Comparison of ENCODE assay signal across 9 cellular contexts in genomic region chr5:132753135-132753987, GRCh38. TPM values are rescaled to one million over a fixed set of nuclear protein-coding genes. Genes with fewer than 3 reads are reported as not detected.
DNase-seq lines count a peak whose midpoint lies in the region; ATAC-seq lines count a peak whose summit lies in the region.
"Had no signal": no experiment of that assay in that cellular context is flagged by ENCODE, and none has a peak within 500 bp of the region (broad histone marks: within the 10 kb centered on the region; RNA-seq: fewer than 3 reads in every experiment).

No MANE protein-coding gene starts in this region.

- no peak for ATAC-seq in HG02884 (IDR thresholded peaks at IDR 0.05; ENCODE audit: unreplicated experiment)

- in situ Hi-C loops in SK-MEL-5 (cut with HindIII; ENCODE audit: low pct_unique_long_range_greater_than_20kb, low sequenced_read_pairs) = no loop called here

- peaks cover 35% of the 10 kb centered on the region for H3K4me1 Mint-ChIP-seq in activated naive CD4-positive, alpha-beta T cell treated with anti-CD3 and anti-CD28 coated beads for 36 hours (ENCODE audit: low read depth)

- no peaks in the 10 kb centered on the region for H3K9me3 Mint-ChIP-seq in activated naive CD4-positive, alpha-beta T cell treated with anti-CD3 and anti-CD28 coated beads for 36 hours

- intact Hi-C loops in activated naive CD4-positive, alpha-beta T cell treated with anti-CD3 and anti-CD28 coated beads for 36 hours (cut with micrococcal nuclease) = loop anchor here (1.0 kb wide), 1 partner anchor 67 kb away; no protein-coding TSS in a partner anchor

- H3K27ac ChIP-seq in substantia nigra (ENCODE audit: low read depth, low read length, poor library complexity, severe bottlenecking) = peak overlapping the region; percentile 84
- H3K27ac ChIP-seq: upper lobe of left lung had no signal

- H3K36me3 Mint-ChIP-seq in activated naive CD4-positive, alpha-beta T cell treated with anti-CD3 and anti-CD28 coated beads for 36 hours (ENCODE audit: low read depth) = peaks cover 6% of the 10 kb centered on the region

- H3K27ac Mint-ChIP-seq in activated naive CD4-positive, alpha-beta T cell treated with anti-CD3 and anti-CD28 coated beads for 36 hours = no peak overlapping the region

- H3K27me3 Mint-ChIP-seq in activated naive CD4-positive, alpha-beta T cell treated with anti-CD3 and anti-CD28 coated beads for 36 hours (ENCODE audit: low read depth) = no peaks in the 10 kb centered on the region

- H3K4me3 Mint-ChIP-seq in activated naive CD4-positive, alpha-beta T cell treated with anti-CD3 and anti-CD28 coated beads for 36 hours = no peak overlapping the region

- CTCF ChIA-PET in activated naive CD4-positive, alpha-beta T cell treated with anti-CD3 and anti-CD28 coated beads for 36 hours (lab: Charles Lee) = interaction anchor here (0.5 to 5.8 kb wide), 5 partner anchors 15 to 75 kb away, joined by 3 to 34 read pairs (median 3); no protein-coding TSS in a partner anchor

- DNase-seq in activated naive CD4-positive, alpha-beta T cell treated with anti-CD3 and anti-CD28 coated beads for 36 hours = peak; percentile 52
- DNase-seq in activated naive CD4-positive, alpha-beta T cell treated with Interleukin-2 at 50 U/mL for 16 hours = no peak
- DNase-seq in SK-MEL-5 (ENCODE audit: low read depth, low spot score) (peak; percentile 32), glomerular visceral epithelial cell (ENCODE audit: extremely low spot score) (peak; percentile 53), substantia nigra (lab: John Stamatoyannopoulos, UW) (peak in 39 of 49 donors; percentile 33 to 89 (median 67)), SKM-1 (lab: John Stamatoyannopoulos, UW; ENCODE audit: unreplicated experiment) (no peak)
- no peak for DNase-seq in activated CD4-positive, alpha-beta T cell treated with anti-CD3 and anti-CD28 coated beads, Interleukin-2, amount 50 U/mL, for 1 hour
- DNase-seq: upper lobe of left lung had no signal

RNA-seq across cellular contexts. Expression of gene CCNI2, which starts 6.1 kb away (rescaled TPM):
- total RNA-seq in activated naive CD4-positive, alpha-beta T cell treated with anti-CD3 and anti-CD28 coated beads for 36 hours = 1 to 10 TPM; 1.4 to 2.5 TPM
- total RNA-seq in SK-MEL-5 (2014; rRNA removed; shearing (Covaris generic)) = not detected in 2 replicates
- polyA plus RNA-seq in SK-MEL-5 (2015; cell fraction: cytosol; rRNA removed) = not detected in 2 replicates
- not detected in 2 replicates for polyA plus RNA-seq in SK-MEL-5 (2015; cell fraction: nucleus; rRNA removed)

RNA-seq across cellular contexts. Expression of gene KIF3A, which starts 16.0 kb away (rescaled TPM):
- total RNA-seq in activated naive CD4-positive, alpha-beta T cell treated with anti-CD3 and anti-CD28 coated beads for 36 hours = 1 to 10 TPM; 5.0 to 6.1 TPM
- total RNA-seq in SK-MEL-5 (2014; rRNA removed; shearing (Covaris generic)) = 6.7 and 10.9 TPM in 2 replicates
- polyA plus RNA-seq in SK-MEL-5 (2015; cell fraction: cytosol; rRNA removed) = 5.8 and 6.1 TPM in 2 replicates
- 10.4 and 11.0 TPM in 2 replicates for polyA plus RNA-seq in SK-MEL-5 (2015; cell fraction: nucleus; rRNA removed)

RNA-seq across cellular contexts. Expression of gene SEPTIN8, which starts 23.7 kb away (rescaled TPM):
- 10 to 100 TPM; 24.9 to 29.2 TPM for total RNA-seq in activated naive CD4-positive, alpha-beta T cell treated with anti-CD3 and anti-CD28 coated beads for 36 hours
- total RNA-seq in SK-MEL-5 (2014; rRNA removed; shearing (Covaris generic)) = 20.4 and 21.4 TPM in 2 replicates
- polyA plus RNA-seq in SK-MEL-5 (2015; cell fraction: cytosol; rRNA removed) = 21.1 and 25.9 TPM in 2 replicates
- 104 and 119 TPM in 2 replicates for polyA plus RNA-seq in SK-MEL-5 (2015; cell fraction: nucleus; rRNA removed)

RNA-seq across cellular contexts. Expression of gene SOWAHA, which starts 59.7 kb away (rescaled TPM):
- total RNA-seq in activated naive CD4-positive, alpha-beta T cell treated with anti-CD3 and anti-CD28 coated beads for 36 hours = not detected
- total RNA-seq in SK-MEL-5 (2014; rRNA removed; shearing (Covaris generic)) = not detected in 2 replicates
- not detected in 2 replicates for polyA plus RNA-seq in SK-MEL-5 (2015; cell fraction: cytosol; rRNA removed)
- polyA plus RNA-seq in SK-MEL-5 (2015; cell fraction: nucleus; rRNA removed) = not detected in 2 replicates

Comparison
In these comparisons a context has a peak if more than half of its experiments do, and no peak if none do; other contexts are left out.
1. DNase-seq: peak in activated naive CD4-positive, alpha-beta T cell treated with anti-CD3 and anti-CD28 coated beads for 36 hours (single experiment), SK-MEL-5 (single experiment), glomerular visceral epithelial cell (single experiment) and substantia nigra (39 of 49); none in activated naive CD4-positive, alpha-beta T cell treated with Interleukin-2 at 50 U/mL for 16 hours (single experiment), SKM-1 (single experiment) and activated CD4-positive, alpha-beta T cell treated with anti-CD3 and anti-CD28 coated beads, Interleukin-2, amount 50 U/mL, for 1 hour (single experiment).